Comparison of ENCODE assay signal across 11 cellular contexts in the genomic region with DNA sequence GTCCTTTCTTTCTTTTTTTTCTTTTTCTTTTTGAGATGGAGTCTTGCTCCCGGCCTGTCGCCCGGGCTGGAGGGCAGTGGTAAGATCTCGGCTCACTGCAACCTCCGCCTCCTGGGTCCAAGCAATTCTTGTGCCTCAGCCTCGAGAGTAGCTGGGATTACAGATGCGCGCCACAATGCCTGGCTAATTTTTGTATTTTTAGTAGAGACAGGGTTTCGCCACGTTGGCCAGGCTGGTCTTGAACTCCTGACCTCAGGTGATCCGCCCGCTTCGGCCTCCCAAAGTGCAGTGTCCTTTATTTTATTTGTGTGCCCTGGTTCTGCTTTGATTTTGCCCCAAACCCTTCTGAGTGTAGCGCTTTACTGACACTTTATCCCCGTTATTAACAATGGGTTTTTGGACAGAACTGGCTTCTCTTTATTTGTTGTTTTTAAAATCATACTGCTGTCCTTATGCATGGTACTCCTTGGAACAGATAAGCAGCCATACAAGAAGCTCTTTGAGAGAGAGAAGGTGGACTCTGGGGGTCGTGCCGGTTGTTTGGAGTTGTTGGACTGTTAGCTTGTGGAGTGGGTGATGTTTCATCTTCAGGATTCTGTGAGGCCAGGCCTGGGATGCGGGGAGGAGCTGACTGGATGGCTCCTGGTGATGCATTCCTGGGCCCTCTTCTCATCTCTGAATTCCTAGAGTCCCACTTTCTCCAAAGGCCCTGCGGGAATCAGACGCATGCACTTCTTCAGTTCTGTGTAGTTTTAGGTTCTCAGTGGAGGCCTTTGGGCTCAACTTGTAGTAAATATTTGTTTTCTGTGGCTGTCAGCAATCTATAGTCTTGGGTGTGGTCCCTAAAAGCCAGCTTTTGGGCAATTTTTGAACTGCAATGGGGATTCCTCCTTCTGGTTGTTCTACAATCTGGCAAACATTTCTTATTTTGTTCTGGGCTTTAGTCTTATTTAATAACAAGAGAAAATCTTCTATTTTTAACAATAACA. TPM values are rescaled to one million over a fixed set of nuclear protein-coding genes. Genes with fewer than 3 reads are reported as not detected.
A peak's percentile ranks its signal among the peaks of the same experiment; 100 is the strongest.
DNase-seq lines count a peak whose midpoint lies in the region; ATAC-seq and FAIRE-seq lines count a peak whose summit lies in the region.
"Had no signal": no experiment of that assay in that cellular context is flagged by ENCODE, and none has a peak within 500 bp of the region (broad histone marks: within the 10 kb centered on the region; RNA-seq: fewer than 3 reads in every experiment).

No MANE protein-coding gene starts in this region.

- peaks cover 9% of the 10 kb centered on the region for H3K36me3 Mint-ChIP-seq in activated CD8-positive, alpha-beta T cell treated with anti-CD3 and anti-CD28 coated beads, Interleukin-2, amount 10 ng/mL, durations not matched to agents 7 days and 5 days (ENCODE audit: low read depth)
- no peaks in the 10 kb centered on the region for H3K36me3 Mint-ChIP-seq in memory B cell

- DNase-seq in Caki2 (ENCODE audit: low read depth) (peak; percentile 70), GM19239 (ENCODE audit: insufficient read length, low spot score) (no peak), memory B cell (ENCODE audit: low spot score in 2 of 2) (no peak), RKO (ENCODE audit: low spot score) (no peak), NOMO-1 (lab: John Stamatoyannopoulos, UW; ENCODE audit: unreplicated experiment in 2 of 2) (no peak)
- DNase-seq in activated CD8-positive, alpha-beta T cell treated with anti-CD3 and anti-CD28 coated beads, Interleukin-2, amount 10 ng/mL, durations not matched to agents 7 days and 5 days: no peak
- DNase-seq in stimulated activated CD8-positive, alpha-beta memory T cell treated with anti-CD3 and anti-CD28 coated beads, Interleukin-4, amount 100 ng/mL, for 48 hours: no peak
- DNase-seq: DMS 273 treated with DMSO at 0.1 percent for 48 hours, endodermal cell, NCI-H345 had no signal

- peaks cover 84% of the 10 kb centered on the region for H3K4me1 Mint-ChIP-seq in activated CD8-positive, alpha-beta T cell treated with anti-CD3 and anti-CD28 coated beads, Interleukin-2, amount 10 ng/mL, durations not matched to agents 7 days and 5 days (ENCODE audit: low read depth)
- H3K4me1 Mint-ChIP-seq in memory B cell: peaks cover 36% of the 10 kb centered on the region

- peak overlapping the region; percentile 86 for H3K4me3 Mint-ChIP-seq in activated CD8-positive, alpha-beta T cell treated with anti-CD3 and anti-CD28 coated beads, Interleukin-2, amount 10 ng/mL, durations not matched to agents 7 days and 5 days
- H3K4me3 Mint-ChIP-seq in memory B cell: peak overlapping the region; percentile 78
- H3K4me3 Mint-ChIP-seq: endodermal cell had no signal

- H3K27ac Mint-ChIP-seq in activated CD8-positive, alpha-beta T cell treated with anti-CD3 and anti-CD28 coated beads, Interleukin-2, amount 10 ng/mL, durations not matched to agents 7 days and 5 days: peak overlapping the region; percentile 67
- peak overlapping the region; percentile 89 for H3K27ac Mint-ChIP-seq in memory B cell
- H3K27ac Mint-ChIP-seq: endodermal cell had no signal

- POLR2A ChIA-PET in activated CD8-positive, alpha-beta T cell treated with anti-CD3 and anti-CD28 coated beads, Interleukin-2, amount 10 ng/mL, durations not matched to agents 7 days and 5 days (lab: Charles Lee): interaction anchor here (1.1 to 1.4 kb wide), 2 partner anchors 47 to 50 kb away, joined by 4 to 8 read pairs; a partner anchor contains a TSS

- H3K27me3 Mint-ChIP-seq in activated CD8-positive, alpha-beta T cell treated with anti-CD3 and anti-CD28 coated beads, Interleukin-2, amount 10 ng/mL, durations not matched to agents 7 days and 5 days (ENCODE audit: low read depth): peaks cover 2% of the 10 kb centered on the region
- no peaks in the 10 kb centered on the region for H3K27me3 Mint-ChIP-seq in memory B cell

- CTCF ChIA-PET in activated CD8-positive, alpha-beta T cell treated with anti-CD3 and anti-CD28 coated beads, Interleukin-2, amount 10 ng/mL, durations not matched to agents 7 days and 5 days (lab: Charles Lee): interaction anchor here (0.9 to 9.9 kb wide), 2 partner anchors 29 to 49 kb away, joined by 3 to 295 read pairs; no protein-coding TSS in a partner anchor

- ATAC-seq in activated CD8-positive, alpha-beta T cell treated with anti-CD3 and anti-CD28 coated beads, Interleukin-2, amount 10 ng/mL, durations not matched to agents 7 days and 5 days: no peak
- no peak for ATAC-seq in memory B cell (ENCODE audit: low read depth)
- no peak for ATAC-seq in HG02642 (IDR thresholded peaks at IDR 0.05; ENCODE audit: poor library complexity, unreplicated experiment)

- no peaks in the 10 kb centered on the region for H3K9me3 Mint-ChIP-seq in activated CD8-positive, alpha-beta T cell treated with anti-CD3 and anti-CD28 coated beads, Interleukin-2, amount 10 ng/mL, durations not matched to agents 7 days and 5 days (ENCODE audit: insufficient read depth)
- no peaks in the 10 kb centered on the region for H3K9me3 Mint-ChIP-seq in memory B cell
- H3K9me3 Mint-ChIP-seq: endodermal cell had no signal

- FAIRE-seq in GM19239 (lab: Jason Lieb, UNC): peak; percentile 82

- in situ Hi-C loops in Caki2 (cut with HindIII; ENCODE audit: low pct_unique_long_range_greater_than_20kb, low sequenced_read_pairs): no loop called here

RNA-seq across cellular contexts. Expression of a gene that starts 47.8 kb away (rescaled TPM):
- 973 and 1,427 TPM in 2 replicates for total RNA-seq in Caki2 (2014; rRNA removed; shearing (Covaris generic); ENCODE audit: low replicate concordance)
- 100 to 1,000 TPM; 138 to 140 TPM for total RNA-seq in activated CD8-positive, alpha-beta T cell treated with anti-CD3 and anti-CD28 coated beads, Interleukin-2, amount 10 ng/mL, durations not matched to agents 7 days and 5 days

RNA-seq across cellular contexts. Expression of a gene that starts 50.6 kb away (rescaled TPM):
- 73.8 and 114 TPM in 2 replicates for total RNA-seq in Caki2 (2014; rRNA removed; shearing (Covaris generic); ENCODE audit: low replicate concordance)
- 10 to 100 TPM; 41.0 to 46.9 TPM for total RNA-seq in activated CD8-positive, alpha-beta T cell treated with anti-CD3 and anti-CD28 coated beads, Interleukin-2, amount 10 ng/mL, durations not matched to agents 7 days and 5 days
